Comparison of ENCODE assay signal across 23 cellular contexts in the genomic region with DNA sequence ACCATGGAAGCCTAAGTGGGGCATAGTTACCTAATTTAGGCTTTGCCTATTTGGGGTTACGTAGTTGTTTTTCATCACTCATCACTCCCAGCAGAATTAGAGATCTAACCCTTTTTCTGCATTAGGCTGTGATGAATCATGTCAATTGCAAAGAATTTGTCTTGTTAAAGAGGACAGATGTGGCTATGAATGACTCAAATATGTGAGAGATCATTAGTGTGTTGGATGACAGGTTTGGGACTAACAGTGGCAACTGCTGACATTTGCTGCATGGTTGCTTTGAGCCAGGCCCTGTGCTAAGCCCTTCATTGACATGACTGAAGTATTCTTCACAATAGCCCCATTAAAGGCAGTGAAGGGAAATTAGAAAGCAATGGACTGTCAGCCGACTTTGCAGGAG.
"Had no signal": no experiment of that assay in that cellular context is flagged by ENCODE, and none has a peak within 500 bp of the region (broad histone marks: within the 10 kb centered on the region; RNA-seq: fewer than 3 reads in every experiment).

No MANE protein-coding gene starts in this region.

- DNase-seq: activated CD4-positive, alpha-beta T cell treated with anti-CD3 and anti-CD28 coated beads, Interleukin-2, amount 10 ng/mL, durations not matched to agents 7 days and 5 days; activated CD4-positive, CD25-positive, alpha-beta regulatory T cell treated with anti-CD3 and anti-CD28 coated beads, Interleukin-2, amount 50 U/mL, for 72 hours; activated CD8-positive, alpha-beta memory T cell treated with anti-CD3 and anti-CD28 coated beads, Interleukin-2, amount 10 ng/mL, durations not matched to agents 7 days and 5 days; activated CD8-positive, alpha-beta T cell treated with anti-CD3 and anti-CD28 coated beads for 36 hours; activated effector memory CD4-positive, alpha-beta T cell treated with anti-CD3 and anti-CD28 coated beads, Interleukin-2, amount 50 U/mL, for 16 hours; activated naive CD4-positive, alpha-beta T cell treated with anti-CD3 and anti-CD28 coated beads, Interleukin-2, amount 10 ng/mL, durations not matched to agents 7 days and 5 days; activated T-cell treated with anti-CD3 and anti-CD28 coated beads for 4 hours; amygdala; dermis blood vessel endothelial cell; effector CD8-positive, alpha-beta T cell; head of caudate nucleus; islet precursor cell; left colon; mesenchymal stem cell; nephron progenitor cell; occipital lobe; posterior cingulate gyrus; stimulated activated CD4-positive, alpha-beta T cell treated with anti-CD3 and anti-CD28 coated beads, Interleukin-2, amount 100 ng/mL, for 48 hours; stimulated activated CD8-positive, alpha-beta memory T cell treated with anti-CD3 and anti-CD28 coated beads, Interleukin-4, amount 100 ng/mL, for 48 hours; stimulated activated naive B cell treated with anti-CD40 and anti-IgM and Interleukin-4, amounts not matched to agents 10 μg/mL and 1 μg/mL and 100 μg/mL, for 72 hours; uterus had no signal

- H3K9me3 Mint-ChIP-seq: activated CD4-positive, alpha-beta T cell treated with anti-CD3 and anti-CD28 coated beads, Interleukin-2, amount 10 ng/mL, durations not matched to agents 7 days and 5 days; activated CD8-positive, alpha-beta T cell treated with anti-CD3 and anti-CD28 coated beads for 36 hours; activated naive CD4-positive, alpha-beta T cell treated with anti-CD3 and anti-CD28 coated beads, Interleukin-2, amount 10 ng/mL, durations not matched to agents 7 days and 5 days had no signal

- H3K4me3 Mint-ChIP-seq: activated CD4-positive, alpha-beta T cell treated with anti-CD3 and anti-CD28 coated beads, Interleukin-2, amount 10 ng/mL, durations not matched to agents 7 days and 5 days; activated CD8-positive, alpha-beta memory T cell treated with anti-CD3 and anti-CD28 coated beads, Interleukin-2, amount 10 ng/mL, durations not matched to agents 7 days and 5 days; activated CD8-positive, alpha-beta T cell treated with anti-CD3 and anti-CD28 coated beads for 36 hours; activated naive CD4-positive, alpha-beta T cell treated with anti-CD3 and anti-CD28 coated beads, Interleukin-2, amount 10 ng/mL, durations not matched to agents 7 days and 5 days; nephron progenitor cell; stimulated activated naive B cell treated with anti-CD40 and anti-IgM and Interleukin-4, amounts not matched to agents 10 μg/mL and 1 μg/mL and 100 μg/mL, for 72 hours had no signal

- H3K27ac ChIP-seq: gastroesophageal sphincter, uterus, VCaP had no signal

- H3K4me1 ChIP-seq: uterus had no signal

- H3K27me3 Mint-ChIP-seq: activated CD8-positive, alpha-beta T cell treated with anti-CD3 and anti-CD28 coated beads for 36 hours had no signal

- H3K36me3 Mint-ChIP-seq: activated CD8-positive, alpha-beta memory T cell treated with anti-CD3 and anti-CD28 coated beads, Interleukin-2, amount 10 ng/mL, durations not matched to agents 7 days and 5 days; activated naive CD4-positive, alpha-beta T cell treated with anti-CD3 and anti-CD28 coated beads, Interleukin-2, amount 10 ng/mL, durations not matched to agents 7 days and 5 days; stimulated activated naive B cell treated with anti-CD40 and anti-IgM and Interleukin-4, amounts not matched to agents 10 μg/mL and 1 μg/mL and 100 μg/mL, for 72 hours had no signal

- H3K9me3 ChIP-seq: uterus had no signal

- H3K27me3 ChIP-seq: gastroesophageal sphincter, uterus had no signal

- H3K27ac Mint-ChIP-seq: activated CD4-positive, alpha-beta T cell treated with anti-CD3 and anti-CD28 coated beads, Interleukin-2, amount 10 ng/mL, durations not matched to agents 7 days and 5 days; activated CD8-positive, alpha-beta memory T cell treated with anti-CD3 and anti-CD28 coated beads, Interleukin-2, amount 10 ng/mL, durations not matched to agents 7 days and 5 days; activated CD8-positive, alpha-beta T cell treated with anti-CD3 and anti-CD28 coated beads for 36 hours; activated naive CD4-positive, alpha-beta T cell treated with anti-CD3 and anti-CD28 coated beads, Interleukin-2, amount 10 ng/mL, durations not matched to agents 7 days and 5 days; nephron progenitor cell; stimulated activated naive B cell treated with anti-CD40 and anti-IgM and Interleukin-4, amounts not matched to agents 10 μg/mL and 1 μg/mL and 100 μg/mL, for 72 hours had no signal

- H3K4me1 Mint-ChIP-seq: activated CD4-positive, alpha-beta T cell treated with anti-CD3 and anti-CD28 coated beads, Interleukin-2, amount 10 ng/mL, durations not matched to agents 7 days and 5 days; activated CD8-positive, alpha-beta memory T cell treated with anti-CD3 and anti-CD28 coated beads, Interleukin-2, amount 10 ng/mL, durations not matched to agents 7 days and 5 days; activated naive CD4-positive, alpha-beta T cell treated with anti-CD3 and anti-CD28 coated beads, Interleukin-2, amount 10 ng/mL, durations not matched to agents 7 days and 5 days; stimulated activated naive B cell treated with anti-CD40 and anti-IgM and Interleukin-4, amounts not matched to agents 10 μg/mL and 1 μg/mL and 100 μg/mL, for 72 hours had no signal

- H3K36me3 ChIP-seq: gastroesophageal sphincter, uterus had no signal

- H3K4me3 ChIP-seq: gastroesophageal sphincter, uterus had no signal
